10 cellular contexts compared by ENCODE assay signal in the genomic region with DNA sequence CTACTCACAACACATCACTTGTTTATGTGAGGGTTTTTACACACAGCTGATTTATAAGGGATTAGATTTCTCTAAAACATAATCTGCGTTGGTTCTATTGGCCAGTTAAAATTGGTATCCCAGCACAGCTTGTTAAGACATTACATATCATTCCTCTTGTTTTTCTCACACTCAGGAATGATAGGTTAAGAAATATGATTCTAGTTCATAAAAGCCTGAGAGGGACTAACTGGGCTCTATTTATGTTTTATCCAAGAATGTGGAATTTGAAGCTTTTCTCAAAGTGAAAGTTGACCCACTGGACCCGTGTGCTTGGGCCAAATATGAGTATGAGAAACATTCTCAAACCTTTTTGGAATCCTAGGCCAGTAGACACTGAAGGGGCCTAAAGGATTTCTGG.
A peak's percentile ranks its signal among the peaks of the same experiment; 100 is the strongest.
DNase-seq lines count a peak whose midpoint lies in the region; ATAC-seq, FAIRE-seq and TF ChIP-seq lines count a peak whose summit lies in the region.
"Had no signal": no experiment of that assay in that cellular context is flagged by ENCODE, and none has a peak within 500 bp of the region (broad histone marks: within the 10 kb centered on the region; RNA-seq: fewer than 3 reads in every experiment).

No MANE protein-coding gene starts in this region.

- no peak overlapping the region for H3K4me3 Mint-ChIP-seq in endothelial cell (ENCODE audit: unreplicated experiment)
- no peak overlapping the region for H3K4me3 Mint-ChIP-seq in activated naive CD8-positive, alpha-beta T cell treated with anti-CD3 and anti-CD28 coated beads for 36 hours

- DNase-seq in AG10803 (ENCODE audit: low read depth) (peak; percentile 81), M059J (ENCODE audit: low read depth) (peak; percentile 53), endothelial cell (ENCODE audit: low spot score) (no peak), non-pigmented ciliary epithelial cell (ENCODE audit: low read depth) (peak; percentile 35), right cardiac atrium (no peak), sigmoid colon (no peak), H54 (ENCODE audit: insufficient read length, low spot score) (no peak)
- no peak for DNase-seq in activated naive CD8-positive, alpha-beta T cell treated with anti-CD3 and anti-CD28 coated beads for 36 hours

- no peaks in the 10 kb centered on the region for H3K9me3 ChIP-seq in right cardiac atrium (ENCODE audit: control insufficient read depth, low read length)
- H3K9me3 ChIP-seq in sigmoid colon = no peaks in the 10 kb centered on the region
- H3K9me3 ChIP-seq: breast epithelium, testis had no signal

- no peaks in the 10 kb centered on the region for H3K9me3 Mint-ChIP-seq in endothelial cell (ENCODE audit: unreplicated experiment)
- H3K9me3 Mint-ChIP-seq in activated naive CD8-positive, alpha-beta T cell treated with anti-CD3 and anti-CD28 coated beads for 36 hours = no peaks in the 10 kb centered on the region

- H3K36me3 Mint-ChIP-seq in endothelial cell (ENCODE audit: low read depth, unreplicated experiment) = no peaks in the 10 kb centered on the region
- no peaks in the 10 kb centered on the region for H3K36me3 Mint-ChIP-seq in activated naive CD8-positive, alpha-beta T cell treated with anti-CD3 and anti-CD28 coated beads for 36 hours

- H3K27ac Mint-ChIP-seq in endothelial cell (ENCODE audit: unreplicated experiment) = peak overlapping the region; percentile 70
- no peak overlapping the region for H3K27ac Mint-ChIP-seq in activated naive CD8-positive, alpha-beta T cell treated with anti-CD3 and anti-CD28 coated beads for 36 hours

- H3K27ac ChIP-seq in right cardiac atrium (ENCODE audit: low read length) = no peak overlapping the region
- H3K27ac ChIP-seq in sigmoid colon = peak overlapping the region in 1 of 4 donors; percentile 21
- H3K27ac ChIP-seq: breast epithelium, testis had no signal

- intact Hi-C loops in right cardiac atrium (cut with DNase I) (loop anchor here (5.0 to 10.0 kb wide), 5 partner anchors 577 to 952 kb away; a partner anchor contains a TSS), sigmoid colon (cut with DNase I) (loop anchor here (2.0 to 5.0 kb wide), 7 partner anchors 48 to 1237 kb away; a partner anchor contains a TSS)

- FAIRE-seq in H54 (lab: Jason Lieb, UNC) = no peak

- 72% methylated on average over 2 of the region's 2 CpGs for WGBS in right cardiac atrium
- WGBS in sigmoid colon, 2 donors = 72 to 74% methylated on average over 2 of the region's 2 CpGs

- H3K27me3 ChIP-seq in right cardiac atrium (ENCODE audit: control insufficient read depth, insufficient read depth) = no peaks in the 10 kb centered on the region
- H3K27me3 ChIP-seq in sigmoid colon = no peaks in the 10 kb centered on the region
- H3K27me3 ChIP-seq: breast epithelium, testis had no signal

- no peak for ATAC-seq in right cardiac atrium

- H3K4me1 ChIP-seq in right cardiac atrium (ENCODE audit: control insufficient read depth, insufficient read depth, low read length) (no peaks in the 10 kb centered on the region), sigmoid colon (peaks cover 0 to 37% (median 19%) of the 10 kb centered on the region in 4 donors)
- H3K4me1 ChIP-seq: breast epithelium, testis had no signal

- TF ChIP-seq EP300 in sigmoid colon (IDR thresholded peaks at IDR 0.05) = no peak

- H3K4me3 ChIP-seq in AG10803 (ENCODE audit: low read length) (no peak overlapping the region), right cardiac atrium (ENCODE audit: low read length) (no peak overlapping the region), sigmoid colon (no peak overlapping the region)
- H3K4me3 ChIP-seq: breast epithelium, testis had no signal

- TF ChIP-seq CTCF in AG10803 (conservative IDR thresholded peaks at IDR 0.05; ENCODE audit: low read length) (no peak), endothelial cell (IDR thresholded peaks at IDR 0.05; ENCODE audit: unreplicated experiment) (no peak), sigmoid colon (IDR thresholded peaks at IDR 0.05) (no peak)

- H3K27me3 Mint-ChIP-seq in endothelial cell (ENCODE audit: unreplicated experiment) = peaks cover 8% of the 10 kb centered on the region
- H3K27me3 Mint-ChIP-seq in activated naive CD8-positive, alpha-beta T cell treated with anti-CD3 and anti-CD28 coated beads for 36 hours = peaks cover 3% of the 10 kb centered on the region

- peaks cover 55% of the 10 kb centered on the region for H3K4me1 Mint-ChIP-seq in endothelial cell (ENCODE audit: unreplicated experiment)
- peaks cover 13% of the 10 kb centered on the region for H3K4me1 Mint-ChIP-seq in activated naive CD8-positive, alpha-beta T cell treated with anti-CD3 and anti-CD28 coated beads for 36 hours

- no peaks in the 10 kb centered on the region for H3K36me3 ChIP-seq in sigmoid colon
- H3K36me3 ChIP-seq: breast epithelium had no signal

- TF ChIP-seq POLR2A in sigmoid colon (IDR thresholded peaks at IDR 0.05) (no peak), H54 (IDR thresholded peaks at IDR 0.05; ENCODE audit: low read depth, low read length) (no peak)

Comparison
In these comparisons a context has a peak if more than half of its experiments do, and no peak if none do; other contexts are left out.
1. DNase-seq: peak in AG10803 (single experiment), M059J (single experiment) and non-pigmented ciliary epithelial cell (single experiment); none in endothelial cell (single experiment), right cardiac atrium (0 of 3), activated naive CD8-positive, alpha-beta T cell treated with anti-CD3 and anti-CD28 coated beads for 36 hours (single experiment), sigmoid colon (single experiment) and H54 (single experiment).